14 cellular contexts compared by ENCODE assay signal in genomic region chr12:79187032-79187431, GRCh38.
DNase-seq lines count a peak whose midpoint lies in the region; ATAC-seq and TF ChIP-seq lines count a peak whose summit lies in the region.
"Had no signal": no experiment of that assay in that cellular context is flagged by ENCODE, and none has a peak within 500 bp of the region (broad histone marks: within the 10 kb centered on the region; RNA-seq: fewer than 3 reads in every experiment).

No MANE protein-coding gene starts in this region.

- H3K4me1 ChIP-seq in naive thymus-derived CD4-positive, alpha-beta T cell (ENCODE audit: control insufficient read depth in 2 of 2, insufficient read depth in 2 of 2, low read length in 2 of 2): no peaks in the 10 kb centered on the region

- H3K36me3 Mint-ChIP-seq in naive thymus-derived CD4-positive, alpha-beta T cell: no peaks in the 10 kb centered on the region
- H3K36me3 Mint-ChIP-seq in activated CD8-positive, alpha-beta T cell treated with anti-CD3 and anti-CD28 coated beads for 36 hours (ENCODE audit: low read depth): no peaks in the 10 kb centered on the region
- H3K36me3 Mint-ChIP-seq: natural killer cell treated with Interleukin-12 subunit alpha and Interleukin-12 subunit beta and Interleukin-15 and Interleukin-18, amount 100 ng/mL, for 72 hours had no signal

- ATAC-seq in HG03460 (IDR thresholded peaks at IDR 0.05; ENCODE audit: unreplicated experiment) (no peak), HG03196 (IDR thresholded peaks at IDR 0.05; ENCODE audit: unreplicated experiment) (no peak)
- ATAC-seq in naive thymus-derived CD4-positive, alpha-beta T cell: no peak
- no peak for ATAC-seq in activated CD8-positive, alpha-beta T cell treated with anti-CD3 and anti-CD28 coated beads for 36 hours
- ATAC-seq: esophagus mucosa; natural killer cell treated with Interleukin-12 subunit alpha and Interleukin-12 subunit beta and Interleukin-15 and Interleukin-18, amount 100 ng/mL, for 72 hours; T-helper 17 cell had no signal

- CTCF ChIA-PET in naive thymus-derived CD4-positive, alpha-beta T cell (lab: Charles Lee): interaction anchor here (0.5 kb wide), 1 partner anchor 8 kb away, joined by 3 read pairs; no protein-coding TSS in a partner anchor
- CTCF ChIA-PET in activated CD8-positive, alpha-beta T cell treated with anti-CD3 and anti-CD28 coated beads for 36 hours (lab: Charles Lee): no interaction called here

- no peak overlapping the region for H3K27ac ChIP-seq in naive thymus-derived CD4-positive, alpha-beta T cell (ENCODE audit: low read depth, low read length)
- H3K27ac ChIP-seq: WERI-Rb-1 had no signal

- DNase-seq in DMS79 (lab: John Stamatoyannopoulos, UW) (peak; percentile 94), NCI-H1417 treated with DMSO at 0.1 percent for 48 hours (lab: John Stamatoyannopoulos, UW) (peak; percentile 25), NCI-H446 (lab: John Stamatoyannopoulos, UW) (peak; percentile 52 to 84), fibroblast of the aortic adventitia (ENCODE audit: low read depth) (peak; percentile 24)
- no peak for DNase-seq in naive thymus-derived CD4-positive, alpha-beta T cell
- no peak for DNase-seq in activated CD8-positive, alpha-beta T cell treated with anti-CD3 and anti-CD28 coated beads for 36 hours
- DNase-seq: mammary epithelial cell, SHP77 treated with DMSO at 0.1 percent for 48 hours, T-helper 17 cell, WERI-Rb-1 had no signal

- no peaks in the 10 kb centered on the region for H3K36me3 ChIP-seq in naive thymus-derived CD4-positive, alpha-beta T cell (ENCODE audit: control insufficient read depth in 2 of 3, insufficient read depth in 3 of 3, low read length in 3 of 3)
- H3K36me3 ChIP-seq: WERI-Rb-1 had no signal

- no peaks in the 10 kb centered on the region for H3K9me3 ChIP-seq in naive thymus-derived CD4-positive, alpha-beta T cell (ENCODE audit: control insufficient read depth in 2 of 3, low read length in 3 of 3)

- no peaks in the 10 kb centered on the region for H3K27me3 Mint-ChIP-seq in naive thymus-derived CD4-positive, alpha-beta T cell
- H3K27me3 Mint-ChIP-seq in activated CD8-positive, alpha-beta T cell treated with anti-CD3 and anti-CD28 coated beads for 36 hours: no peaks in the 10 kb centered on the region
- H3K27me3 Mint-ChIP-seq: natural killer cell treated with Interleukin-12 subunit alpha and Interleukin-12 subunit beta and Interleukin-15 and Interleukin-18, amount 100 ng/mL, for 72 hours; T-helper 17 cell had no signal

- intact Hi-C loops in naive thymus-derived CD4-positive, alpha-beta T cell (cut with micrococcal nuclease): no loop called here
- intact Hi-C loops in activated CD8-positive, alpha-beta T cell treated with anti-CD3 and anti-CD28 coated beads for 36 hours (cut with micrococcal nuclease): no loop called here

- peaks cover 0 to 5% (median 0%) of the 10 kb centered on the region in 11 donors for H3K9me3 Mint-ChIP-seq in naive thymus-derived CD4-positive, alpha-beta T cell
- H3K9me3 Mint-ChIP-seq in activated CD8-positive, alpha-beta T cell treated with anti-CD3 and anti-CD28 coated beads for 36 hours: peaks cover 3% of the 10 kb centered on the region

- no peak for TF ChIP-seq CTCF in fibroblast of the aortic adventitia (IDR thresholded peaks at IDR 0.05; ENCODE audit: insufficient read depth, low read length)
- no peak for TF ChIP-seq CTCF in activated CD8-positive, alpha-beta T cell treated with anti-CD3 and anti-CD28 coated beads for 36 hours (IDR thresholded peaks at IDR 0.05)

- no peaks in the 10 kb centered on the region for H3K4me1 Mint-ChIP-seq in naive thymus-derived CD4-positive, alpha-beta T cell
- no peaks in the 10 kb centered on the region for H3K4me1 Mint-ChIP-seq in activated CD8-positive, alpha-beta T cell treated with anti-CD3 and anti-CD28 coated beads for 36 hours (ENCODE audit: low read depth)
- H3K4me1 Mint-ChIP-seq: T-helper 17 cell had no signal

- POLR2A ChIA-PET in naive thymus-derived CD4-positive, alpha-beta T cell (lab: Charles Lee): no interaction called here
- POLR2A ChIA-PET in activated CD8-positive, alpha-beta T cell treated with anti-CD3 and anti-CD28 coated beads for 36 hours (lab: Charles Lee): no interaction called here

- no peaks in the 10 kb centered on the region for H3K27me3 ChIP-seq in naive thymus-derived CD4-positive, alpha-beta T cell (ENCODE audit: control insufficient read depth in 2 of 2, insufficient read depth in 2 of 2, low read length in 2 of 2)

- no peak overlapping the region for H3K27ac Mint-ChIP-seq in naive thymus-derived CD4-positive, alpha-beta T cell
- H3K27ac Mint-ChIP-seq in activated CD8-positive, alpha-beta T cell treated with anti-CD3 and anti-CD28 coated beads for 36 hours: no peak overlapping the region
- H3K27ac Mint-ChIP-seq: natural killer cell treated with Interleukin-12 subunit alpha and Interleukin-12 subunit beta and Interleukin-15 and Interleukin-18, amount 100 ng/mL, for 72 hours; T-helper 17 cell had no signal

- H3K4me3 Mint-ChIP-seq in naive thymus-derived CD4-positive, alpha-beta T cell: no peak overlapping the region
- no peak overlapping the region for H3K4me3 Mint-ChIP-seq in activated CD8-positive, alpha-beta T cell treated with anti-CD3 and anti-CD28 coated beads for 36 hours
- H3K4me3 Mint-ChIP-seq: natural killer cell treated with Interleukin-12 subunit alpha and Interleukin-12 subunit beta and Interleukin-15 and Interleukin-18, amount 100 ng/mL, for 72 hours; T-helper 17 cell had no signal

- no peak overlapping the region for H3K4me3 ChIP-seq in fibroblast of the aortic adventitia (ENCODE audit: low read depth, low read length)
- H3K4me3 ChIP-seq in naive thymus-derived CD4-positive, alpha-beta T cell (ENCODE audit: low read length): no peak overlapping the region

Comparison
In these comparisons a context has a peak if more than half of its experiments do, and no peak if none do; other contexts are left out.
1. DNase-seq: peak in DMS79 (single experiment), NCI-H1417 treated with DMSO at 0.1 percent for 48 hours (single experiment), NCI-H446 (2 of 2) and fibroblast of the aortic adventitia (single experiment); none in naive thymus-derived CD4-positive, alpha-beta T cell (0 of 9) and activated CD8-positive, alpha-beta T cell treated with anti-CD3 and anti-CD28 coated beads for 36 hours (single experiment).